Comparison of ENCODE assay signal across 34 cellular contexts in genomic region chr6:108395297-108395696, GRCh38.
"Had no signal": no experiment of that assay in that cellular context is flagged by ENCODE, and none has a peak within 500 bp of the region (broad histone marks: within the 10 kb centered on the region; RNA-seq: fewer than 3 reads in every experiment).

No MANE protein-coding gene starts in this region.

- H3K9me3 ChIP-seq: MG63 had no signal

- H3K36me3 ChIP-seq: brain microvascular endothelial cell, MG63 had no signal

- H3K4me1 Mint-ChIP-seq: activated naive CD4-positive, alpha-beta T cell treated with anti-CD3 and anti-CD28 coated beads, Interleukin-2, amount 10 ng/mL, durations not matched to agents 7 days and 5 days; activated naive CD8-positive, alpha-beta T cell treated with anti-CD3 and anti-CD28 coated beads, Interleukin-2, amount 50 U/mL, for 24 hours had no signal

- H3K36me3 Mint-ChIP-seq: activated CD4-positive, alpha-beta memory T cell treated with anti-CD3 and anti-CD28 coated beads for 36 hours; activated naive CD4-positive, alpha-beta T cell treated with anti-CD3 and anti-CD28 coated beads, Interleukin-2, amount 10 ng/mL, durations not matched to agents 7 days and 5 days had no signal

- H3K27me3 ChIP-seq: brain microvascular endothelial cell, MG63 had no signal

- H3K9me3 Mint-ChIP-seq: activated B cell treated with CpG ODN at 0.5 μM for 24 hours; activated CD4-positive, alpha-beta memory T cell treated with anti-CD3 and anti-CD28 coated beads for 36 hours; activated naive CD4-positive, alpha-beta T cell treated with anti-CD3 and anti-CD28 coated beads, Interleukin-2, amount 10 ng/mL, durations not matched to agents 7 days and 5 days; activated naive CD8-positive, alpha-beta T cell treated with anti-CD3 and anti-CD28 coated beads, Interleukin-2, amount 50 U/mL, for 24 hours had no signal

- H3K4me2 ChIP-seq: PC-9 had no signal

- H3K27me3 Mint-ChIP-seq: activated B cell treated with CpG ODN at 0.5 μM for 24 hours; activated CD4-positive, alpha-beta memory T cell treated with anti-CD3 and anti-CD28 coated beads for 36 hours; activated naive CD8-positive, alpha-beta T cell; activated naive CD8-positive, alpha-beta T cell treated with anti-CD3 and anti-CD28 coated beads, Interleukin-2, amount 50 U/mL, for 24 hours had no signal

- H3K27ac ChIP-seq: brain microvascular endothelial cell, PC-9, RWPE1, VCaP had no signal

- FAIRE-seq: RCC 7860 had no signal

- H2AFZ ChIP-seq: PC-9 had no signal

- H3K27ac Mint-ChIP-seq: activated B cell treated with CpG ODN at 0.5 μM for 24 hours; activated CD4-positive, alpha-beta memory T cell treated with anti-CD3 and anti-CD28 coated beads for 36 hours; activated naive CD4-positive, alpha-beta T cell treated with anti-CD3 and anti-CD28 coated beads, Interleukin-2, amount 10 ng/mL, durations not matched to agents 7 days and 5 days; activated naive CD8-positive, alpha-beta T cell; activated naive CD8-positive, alpha-beta T cell treated with anti-CD3 and anti-CD28 coated beads, Interleukin-2, amount 50 U/mL, for 24 hours had no signal

- DNase-seq: activated B cell treated with CpG ODN at 0.5 μM for 24 hours; activated CD4-positive, alpha-beta memory T cell treated with anti-CD3 and anti-CD28 coated beads for 36 hours; activated CD4-positive, alpha-beta T cell treated with anti-CD3 and anti-CD28 coated beads for 4 hours; activated CD4-positive, alpha-beta T cell treated with anti-CD3 and anti-CD28 coated beads, Interleukin-2, amount 50 U/mL, for 1 hour; activated CD4-positive, CD25-positive, alpha-beta regulatory T cell treated with anti-CD3 and anti-CD28 coated beads, Interleukin-2, amount 50 U/mL, for 72 hours; activated CD8-positive, alpha-beta memory T cell treated with anti-CD3 and anti-CD28 coated beads, Interleukin-2, amount 50 U/mL, for 4 hours; activated effector memory CD4-positive, alpha-beta T cell treated with Interleukin-2 at 50 U/mL for 16 hours; activated naive CD4-positive, alpha-beta T cell treated with anti-CD3 and anti-CD28 coated beads, Interleukin-2, amount 10 ng/mL, durations not matched to agents 7 days and 5 days; activated naive CD8-positive, alpha-beta T cell treated with anti-CD3 and anti-CD28 coated beads, Interleukin-2, amount 50 U/mL, for 24 hours; activated T-cell treated with anti-CD3 and anti-CD28 coated beads, Interleukin-2, amount 50 U/mL, for 48 hours; anterior cingulate cortex; brain microvascular endothelial cell; Kasumi-1; KG1; MG63; NCI-H1048; NCI-H1105 treated with DMSO at 0.1 percent for 48 hours; NCI-H1436; NCI-H1694; NCI-H1930; NCI-H2081 treated with DMSO at 0.1 percent for 48 hours; NCI-H226; NCI-H446 treated with DMSO at 0.1 percent for 48 hours; NCI-H524 treated with DMSO at 0.1 percent for 48 hours; PC-9; Right ventricle myocardium superior; SW 1271; T-helper 1 cell; T-helper 2 cell; T-helper 9 cell had no signal

- H3K4me3 ChIP-seq: MG63, PC-9 had no signal

- H3K4me3 Mint-ChIP-seq: activated B cell treated with CpG ODN at 0.5 μM for 24 hours; activated CD4-positive, alpha-beta memory T cell treated with anti-CD3 and anti-CD28 coated beads for 36 hours; activated naive CD4-positive, alpha-beta T cell treated with anti-CD3 and anti-CD28 coated beads, Interleukin-2, amount 10 ng/mL, durations not matched to agents 7 days and 5 days; activated naive CD8-positive, alpha-beta T cell; activated naive CD8-positive, alpha-beta T cell treated with anti-CD3 and anti-CD28 coated beads, Interleukin-2, amount 50 U/mL, for 24 hours had no signal

- ATAC-seq: activated naive CD8-positive, alpha-beta T cell treated with anti-CD3 and anti-CD28 coated beads, Interleukin-2, amount 50 U/mL, for 24 hours had no signal
